Comparison of ENCODE assay signal across 25 cellular contexts in the genomic region with DNA sequence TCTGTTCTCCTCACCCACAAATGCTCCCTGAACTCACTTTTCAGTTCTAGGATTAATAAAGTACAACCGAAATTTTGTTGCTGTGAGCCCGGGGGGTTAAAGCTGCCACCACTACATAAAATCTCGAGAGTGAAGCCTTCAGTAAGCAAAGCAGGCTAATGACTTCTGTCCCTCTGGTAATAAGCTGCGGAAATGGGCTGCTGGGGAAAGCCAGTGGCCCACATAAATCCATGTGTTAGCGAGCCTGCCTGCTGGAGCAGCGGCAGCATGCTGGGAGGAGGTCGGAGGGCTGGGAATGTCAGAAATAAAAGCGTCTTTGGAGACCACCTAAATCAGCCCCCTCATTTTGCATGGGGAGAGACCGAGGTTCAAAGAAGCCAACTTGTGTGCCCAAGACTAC.
DNase-seq lines count a peak whose midpoint lies in the region; ATAC-seq, FAIRE-seq and TF ChIP-seq lines count a peak whose summit lies in the region.
"Had no signal": no experiment of that assay in that cellular context is flagged by ENCODE, and none has a peak within 500 bp of the region (broad histone marks: within the 10 kb centered on the region; RNA-seq: fewer than 3 reads in every experiment).

No MANE protein-coding gene starts in this region.

- no peaks in the 10 kb centered on the region for H3K9me3 ChIP-seq in endodermal cell (ENCODE audit: control insufficient read depth, low read length)
- H3K9me3 ChIP-seq in HepG2 (ENCODE audit: low read length), result no peaks in the 10 kb centered on the region
- H3K9me3 ChIP-seq: BLaER1 treated with 17β-estradiol and CSF1 and Interleukin-3, amounts not matched to agents 10 nM and 100 nM; Caco-2; HAP-1; MG63; SJSA1 had no signal

- no peak overlapping the region for H2AFZ ChIP-seq in HepG2 (ENCODE audit: low read length)
- H2AFZ ChIP-seq: GM23248 had no signal

- H3K27ac Mint-ChIP-seq in mesothelial cell of epicardium, result peak overlapping the region; percentile 17
- peak overlapping the region; percentile 3 for H3K27ac Mint-ChIP-seq in osteocyte (ENCODE audit: unreplicated experiment)
- H3K27ac Mint-ChIP-seq in endodermal cell, result no peak overlapping the region
- H3K27ac Mint-ChIP-seq: CD4-positive, alpha-beta memory T cell had no signal

- H3K4me3 Mint-ChIP-seq in mesothelial cell of epicardium (no peak overlapping the region), osteocyte (ENCODE audit: unreplicated experiment) (no peak overlapping the region), endodermal cell (no peak overlapping the region)
- H3K4me3 Mint-ChIP-seq: CD4-positive, alpha-beta memory T cell had no signal

- H3K36me3 ChIP-seq in endodermal cell (ENCODE audit: control insufficient read depth, insufficient read depth, low read length) (no peaks in the 10 kb centered on the region), HepG2 (replicated peaks in 1 of 2; ENCODE audit: control insufficient read depth in 1 of 2, insufficient read depth in 2 of 2, low read length in 2 of 2) (no peaks in the 10 kb centered on the region)
- H3K36me3 ChIP-seq: BLaER1 treated with 17β-estradiol and CSF1 and Interleukin-3, amounts not matched to agents 10 nM and 100 nM; HAP-1; MG63; SJSA1 had no signal

- H3K9ac ChIP-seq in endodermal cell (ENCODE audit: extremely low read depth, low read length, poor library complexity, severe bottlenecking) (no peak overlapping the region), HepG2 (ENCODE audit: insufficient read depth, low read depth, low read length) (no peak overlapping the region)
- H3K9ac ChIP-seq: BLaER1 treated with 17β-estradiol and CSF1 and Interleukin-3, amounts not matched to agents 10 nM and 100 nM; GM23248 had no signal

- 85 to 88% methylated on average over 9 of the region's 9 CpGs for WGBS in endodermal cell (ENCODE audit: insufficient coverage in 1 of 2, insufficient read length in 1 of 2), 2 experiments
- 6% methylated on average over 8 of the region's 9 CpGs for WGBS in HepG2 (ENCODE audit: low lambda C conversion rate)

- H3K27ac ChIP-seq in endodermal cell (ENCODE audit: low read depth, low read length) (no peak overlapping the region), HepG2 (ENCODE audit: extremely low read length, insufficient read depth, low read length) (no peak overlapping the region)
- H3K27ac ChIP-seq: BLaER1 treated with 17β-estradiol and CSF1 and Interleukin-3, amounts not matched to agents 10 nM and 100 nM; GM23248; SJSA1 had no signal

- in situ Hi-C loops in HepG2 (cut with HindIII; ENCODE audit: extremely low pct_ligation_motif_present, low pct_unique_long_range_greater_than_20kb), result no loop called here

- H3K27me3 ChIP-seq in endodermal cell (ENCODE audit: control insufficient read depth, insufficient read depth, low read length, poor library complexity, severe bottlenecking) (peaks cover 5% of the 10 kb centered on the region), HepG2 (ENCODE audit: control insufficient read depth in 1 of 2, insufficient read depth in 2 of 2, low read length in 2 of 2) (peaks cover 0 to 21% of the 10 kb centered on the region in 2 experiments; a peak in 2 of 5 replicates)
- H3K27me3 ChIP-seq: BLaER1 treated with 17β-estradiol and CSF1 and Interleukin-3, amounts not matched to agents 10 nM and 100 nM; MG63; SJSA1 had no signal

- ATAC-seq in GM19324 (IDR thresholded peaks at IDR 0.05; ENCODE audit: low FRiP score, unreplicated experiment), result no peak
- ATAC-seq in HepG2, result no peak
- ATAC-seq: K562, Right ventricle myocardium inferior had no signal

- no peaks in the 10 kb centered on the region for H3K9me3 Mint-ChIP-seq in mesothelial cell of epicardium
- H3K9me3 Mint-ChIP-seq in osteocyte (ENCODE audit: unreplicated experiment), result peaks cover 4% of the 10 kb centered on the region
- no peaks in the 10 kb centered on the region for H3K9me3 Mint-ChIP-seq in endodermal cell

- TF ChIP-seq EP300 in HepG2 (IDR thresholded peaks at IDR 0.05; ENCODE audit: low read depth in 2 of 2, low read length in 2 of 2) (no peak), HepG2 (CRISPR knock-in tag; IDR thresholded peaks at IDR 0.05; ENCODE audit: borderline replicate concordance) (no peak)

- H3K4me1 Mint-ChIP-seq in mesothelial cell of epicardium (peaks cover 17% of the 10 kb centered on the region), osteocyte (ENCODE audit: unreplicated experiment) (peaks cover 63% of the 10 kb centered on the region), endodermal cell (no peaks in the 10 kb centered on the region)

- H3K27me3 Mint-ChIP-seq in mesothelial cell of epicardium (ENCODE audit: low read depth) (no peaks in the 10 kb centered on the region), osteocyte (ENCODE audit: unreplicated experiment) (no peaks in the 10 kb centered on the region), endodermal cell (ENCODE audit: insufficient read depth) (peaks cover 4% of the 10 kb centered on the region)

- H3K36me3 Mint-ChIP-seq in mesothelial cell of epicardium (no peaks in the 10 kb centered on the region), osteocyte (ENCODE audit: unreplicated experiment) (no peaks in the 10 kb centered on the region), endodermal cell (ENCODE audit: low read depth) (no peaks in the 10 kb centered on the region)
- H3K36me3 Mint-ChIP-seq: CD4-positive, alpha-beta memory T cell had no signal

- no peak for TF ChIP-seq RAD21 in HepG2 (CRISPR knock-in tag; IDR thresholded peaks at IDR 0.05)

- intact Hi-C loops in HepG2 (cut with micrococcal nuclease; ENCODE audit: unreplicated experiment), result no loop called here

- TF ChIP-seq POLR2A in HepG2 (IDR thresholded peaks at IDR 0.05; ENCODE audit: insufficient read depth in 1 of 2, low read depth in 2 of 2, low read length in 2 of 2), result no peak

- no peaks in the 10 kb centered on the region for H3K79me2 ChIP-seq in HepG2 (ENCODE audit: insufficient read depth, low read length)

- TF ChIP-seq CTCF in mesothelial cell of epicardium (IDR thresholded peaks at IDR 0.05; ENCODE audit: unreplicated experiment) (no peak), osteocyte (IDR thresholded peaks at IDR 0.05) (no peak), endodermal cell (conservative IDR thresholded peaks at IDR 0.05) (no peak), HepG2 (CRISPR knock-in tag; IDR thresholded peaks at IDR 0.05) (no peak)

- H4K20me1 ChIP-seq in HepG2 (ENCODE audit: insufficient read depth, low read length), result peaks cover 4% of the 10 kb centered on the region; the same call in 1 of the 2 replicates
- H4K20me1 ChIP-seq: BLaER1 treated with 17β-estradiol and CSF1 and Interleukin-3, amounts not matched to agents 10 nM and 100 nM had no signal

- POLR2A ChIA-PET in HepG2 (lab: Yijun Ruan, JAX), result no interaction called here

- no peak for FAIRE-seq in HepG2 (lab: Jason Lieb, UNC)
- FAIRE-seq: K562 had no signal

- H3K4me1 ChIP-seq in endodermal cell (ENCODE audit: control insufficient read depth, insufficient read depth, low read length) (peaks cover 5% of the 10 kb centered on the region), HepG2 (ENCODE audit: insufficient read depth, low read length) (no peaks in the 10 kb centered on the region)
- H3K4me1 ChIP-seq: BLaER1 treated with 17β-estradiol and CSF1 and Interleukin-3, amounts not matched to agents 10 nM and 100 nM; Caco-2; HAP-1; SJSA1 had no signal

- CTCF ChIA-PET in HepG2 (lab: Yijun Ruan, JAX; ENCODE audit: low intra/inter-chr PET ratio, low total read pairs), result no interaction called here

- H3K4me2 ChIP-seq in HepG2 (ENCODE audit: low read depth, low read length), result no peak overlapping the region
- H3K4me2 ChIP-seq: BLaER1 treated with 17β-estradiol and CSF1 and Interleukin-3, amounts not matched to agents 10 nM and 100 nM had no signal

- H3K4me3 ChIP-seq in endodermal cell (ENCODE audit: low read length) (no peak overlapping the region), HepG2 (replicated peaks in 1 of 3; ENCODE audit: insufficient read depth in 1 of 3, low read depth in 2 of 3, low read length in 3 of 3) (no peak overlapping the region)
- H3K4me3 ChIP-seq: BLaER1 treated with 17β-estradiol and CSF1 and Interleukin-3, amounts not matched to agents 10 nM and 100 nM; GM23248; HAP-1; K562; MG63; SJSA1 had no signal

- DNase-seq in NCI-H82 (lab: John Stamatoyannopoulos, UW) (peak; percentile 16), NCI-H82 treated with DMSO at 0.1 percent for 48 hours (lab: John Stamatoyannopoulos, UW; ENCODE audit: unreplicated experiment) (no peak), mesothelial cell of epicardium (ENCODE audit: low spot score in 2 of 2, unreplicated experiment in 2 of 2) (no peak), osteocyte (ENCODE audit: extremely low spot score, unreplicated experiment) (no peak), endodermal cell (no peak), HepG2 (ENCODE audit: low spot score) (no peak), amniotic stem cell (lab: John Stamatoyannopoulos, UW) (no peak)
- DNase-seq: 8988T; Caco-2; CD4-positive, alpha-beta memory T cell; DMS 273 treated with DMSO at 0.1 percent for 48 hours; DMS79 treated with DMSO at 0.1 percent for 48 hours; GM23248; MG63; NCI-H1417 treated with DMSO at 0.1 percent for 48 hours; NCI-H187; NCI-H2107; NCI-H524; NCI-H774 had no signal

- BruUV-seq in HepG2 (replicated peaks; lab: Mats Ljungman, UMichigan), result no TSS peak

TF ChIP-seq in HepG2, 621 proteins besides CTCF, POLR2A, EP300 and RAD21 (continues in another document):
- TF ChIP-seq EZH2 (conservative IDR thresholded peaks at IDR 0.05; ENCODE audit: low read depth, low read length), result no peak
- no peak for TF ChIP-seq ZSCAN9 (CRISPR knock-in tag; IDR thresholded peaks at IDR 0.05; ENCODE audit: borderline replicate concordance)
- no peak for TF ChIP-seq RFX3 (CRISPR knock-in tag; IDR thresholded peaks at IDR 0.05)
- no peak for TF ChIP-seq MZF1 (CRISPR knock-in tag; IDR thresholded peaks at IDR 0.05; ENCODE audit: borderline replicate concordance)
- TF ChIP-seq, protein P1, sequence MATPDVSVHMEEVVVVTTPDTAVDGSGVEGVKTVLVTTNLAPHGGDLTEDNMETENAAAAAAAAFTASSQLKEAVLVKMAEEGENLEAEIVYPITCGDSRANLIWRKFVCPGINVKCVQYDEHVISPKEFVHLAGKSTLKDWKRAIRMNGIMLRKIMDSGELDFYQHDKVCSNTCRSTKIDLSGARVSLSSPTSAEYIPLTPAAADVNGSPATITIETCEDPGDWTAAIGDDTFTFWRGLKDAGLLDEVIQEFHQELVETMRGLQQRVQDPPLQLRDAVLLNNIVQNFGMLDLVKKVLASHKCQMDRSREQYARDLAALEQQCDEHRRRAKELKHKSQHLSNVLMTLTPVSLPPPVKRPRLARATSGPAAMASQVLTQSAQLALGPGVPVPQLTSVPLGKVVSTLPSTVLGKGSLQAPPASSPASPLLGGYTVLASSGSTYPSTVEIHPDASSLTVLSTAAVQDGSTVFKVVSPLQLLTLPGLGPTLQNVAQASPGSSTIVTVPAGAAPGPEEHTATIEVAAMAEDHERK (CRISPR knock-in tag; IDR thresholded peaks at IDR 0.05; ENCODE audit: low read depth), result no peak
- no peak for TF ChIP-seq ZNF225 (CRISPR knock-in tag; IDR thresholded peaks at IDR 0.05)
- no peak for TF ChIP-seq PRMT3 (CRISPR knock-in tag; IDR thresholded peaks at IDR 0.05; ENCODE audit: borderline replicate concordance, low read depth)
- TF ChIP-seq NONO (IDR thresholded peaks at IDR 0.05), result no peak
- no peak for TF ChIP-seq NONO (CRISPR knock-in tag; conservative IDR thresholded peaks at IDR 0.05)
- TF ChIP-seq ZNF589 (CRISPR knock-in tag; conservative IDR thresholded peaks at IDR 0.05), result no peak
